8 cellular contexts compared by ENCODE assay signal in genomic region chrX:47093248-47093647, GRCh38. TPM values are rescaled to one million over a fixed set of nuclear protein-coding genes. Genes with fewer than 3 reads are reported as not detected.
DNase-seq lines count a peak whose midpoint lies in the region; ATAC-seq, FAIRE-seq and TF ChIP-seq lines count a peak whose summit lies in the region.

No MANE protein-coding gene starts in this region.

- H3K4me3 Mint-ChIP-seq in endodermal cell (no peak overlapping the region), immature natural killer cell (no peak overlapping the region)

- H3K4me1 ChIP-seq in A549 (no peaks in the 10 kb centered on the region), endodermal cell (ENCODE audit: control insufficient read depth, insufficient read depth, low read length) (no peaks in the 10 kb centered on the region)

- peak; percentile 35 to 38 for DNase-seq in A549 (ENCODE audit: low read depth in 1 of 2, low spot score in 1 of 2)
- DNase-seq in GM03348 (ENCODE audit: low spot score): peak; percentile 9
- DNase-seq in NCI-H69 (lab: John Stamatoyannopoulos, UW): peak; percentile 56
- DNase-seq in endodermal cell: no peak
- DNase-seq in retinal pigment epithelial cell (ENCODE audit: low read depth): peak; percentile 8
- no peak for DNase-seq in immature natural killer cell
- no peak for DNase-seq in activated gamma-delta T cell (lab: John Stamatoyannopoulos, UW)

- POLR2A ChIA-PET in A549 (lab: Yijun Ruan, JAX): no interaction called here

- ATAC-seq in A549: peak in 1 of 2 experiments; percentile 50; a peak in 3 of 6 replicates
- ATAC-seq in GM21447 (IDR thresholded peaks at IDR 0.05; ENCODE audit: unreplicated experiment): no peak

- H3K9me3 ChIP-seq in A549 (no peaks in the 10 kb centered on the region), endodermal cell (ENCODE audit: control insufficient read depth, low read length) (no peaks in the 10 kb centered on the region)

- H3K4me2 ChIP-seq in A549: no peak overlapping the region

- H3K27me3 Mint-ChIP-seq in endodermal cell (ENCODE audit: insufficient read depth): no peaks in the 10 kb centered on the region
- peaks cover 1 to 4% (median 4%) of the 10 kb centered on the region in 3 donors for H3K27me3 Mint-ChIP-seq in immature natural killer cell (ENCODE audit: low read depth in 3 of 3)

- no peaks in the 10 kb centered on the region for H3K36me3 ChIP-seq in endodermal cell (ENCODE audit: control insufficient read depth, insufficient read depth, low read length)

- peak; percentile 70 to 76 for TF ChIP-seq RAD21 in A549 (conservative IDR thresholded peaks at IDR 0.05 in 1 of 2, IDR thresholded peaks at IDR 0.05 in 1 of 2)

- CTCF ChIA-PET in A549 (lab: Yijun Ruan, JAX): interaction anchor here (0.6 to 2.4 kb wide), 29 partner anchors 9 to 638 kb away, joined by 3 to 10 read pairs (median 4); partner anchors contain the start of genes NDUFB11 and RBM10

- WGBS in A549 (ENCODE audit: missing lambda C conversion rate): 7% methylated on average over 1 of the region's 1 CpG
- WGBS in endodermal cell (ENCODE audit: insufficient coverage in 1 of 2, insufficient read length in 1 of 2), 2 experiments: no CpG with 5 or more reads among the region's 1 CpG

- H3K36me3 Mint-ChIP-seq in endodermal cell (ENCODE audit: low read depth): peaks cover 4% of the 10 kb centered on the region
- no peaks in the 10 kb centered on the region for H3K36me3 Mint-ChIP-seq in immature natural killer cell

- H3K27ac Mint-ChIP-seq in endodermal cell: no peak overlapping the region
- peak overlapping the region in 1 of 6 donors; percentile 6 for H3K27ac Mint-ChIP-seq in immature natural killer cell

- H3K4me1 Mint-ChIP-seq in endodermal cell: peaks cover 18% of the 10 kb centered on the region
- H3K4me1 Mint-ChIP-seq in immature natural killer cell: peaks cover 0 to 1% of the 10 kb centered on the region in 2 donors

- TF ChIP-seq CTCF in A549 (IDR thresholded peaks at IDR 0.05): peak; percentile 66
- TF ChIP-seq CTCF in endodermal cell (conservative IDR thresholded peaks at IDR 0.05): peak; percentile 77
- peak; percentile 53 for TF ChIP-seq CTCF in retinal pigment epithelial cell (conservative IDR thresholded peaks at IDR 0.05; ENCODE audit: low read depth, low read length)

- no peak overlapping the region for H3K27ac ChIP-seq in A549
- H3K27ac ChIP-seq in endodermal cell (ENCODE audit: low read depth, low read length): no peak overlapping the region

- no peak for TF ChIP-seq EP300 in A549 (IDR thresholded peaks at IDR 0.05)

- H3K4me3 ChIP-seq in A549 (no peak overlapping the region), endodermal cell (ENCODE audit: low read length) (no peak overlapping the region), retinal pigment epithelial cell (ENCODE audit: low read length) (no peak overlapping the region)

- peak; percentile 82 for FAIRE-seq in A549 (lab: Jason Lieb, UNC)

- H3K9me3 Mint-ChIP-seq in endodermal cell (peaks cover 39% of the 10 kb centered on the region), immature natural killer cell (no peaks in the 10 kb centered on the region)

- no peak overlapping the region for H3K9ac ChIP-seq in endodermal cell (ENCODE audit: extremely low read depth, low read length, poor library complexity, severe bottlenecking)

- TF ChIP-seq POLR2A in A549 (IDR thresholded peaks at IDR 0.05; ENCODE audit: low read length): no peak

- H3K27me3 ChIP-seq in endodermal cell (ENCODE audit: control insufficient read depth, insufficient read depth, low read length, poor library complexity, severe bottlenecking): no peaks in the 10 kb centered on the region

TF ChIP-seq in A549, 52 proteins besides CTCF, POLR2A, EP300 and RAD21:
- peak; percentile 51; the same call in 2 of the 3 replicates for TF ChIP-seq SMC3 (IDR thresholded peaks at IDR 0.05)
- no peak for TF ChIP-seq HOXB13 (CRISPR knock-in tag; IDR thresholded peaks at IDR 0.05; ENCODE audit: low read depth)

RNA-seq across cellular contexts. Expression of gene RGN, which starts 15.0 kb away (rescaled TPM):
- polyA plus RNA-seq in A549 (2011; rRNA removed) (0.14 TPM in 1 of 2 replicates, not detected in the other), A549 (2017; fragmentation: RNase III; extraction: RNeasy Plus Mini Kit Qiagen cat#74134 plus additional on column Dnase treatment) (0.28 TPM in 1 of 3 replicates, not detected in the others), immature natural killer cell (not detected)
- polyA plus RNA-seq in A549 (2012; cell fraction: cytosol; rRNA removed): not detected in 2 replicates
- polyA plus RNA-seq in A549 (2012; cell fraction: nucleus; rRNA removed): 0.06 and 0.15 TPM in 2 replicates
- polyA minus RNA-seq in A549 (2011; rRNA and poly(A)+ RNA removed): not detected in 2 replicates
- total RNA-seq in endodermal cell: 1 to 10 TPM; 3.9 to 5.6 TPM
- polyA plus RNA-seq in endodermal cell (2013, experiment 1 of 2): 1.4 TPM
- 1.7 TPM for polyA plus RNA-seq in endodermal cell (2013, experiment 2 of 2)

RNA-seq across cellular contexts. Expression of gene NDUFB11, which starts 51.3 kb away (rescaled TPM):
- 84.5 and 101 TPM in 2 replicates for polyA plus RNA-seq in A549 (2011; rRNA removed)
- polyA plus RNA-seq in A549 (2012; cell fraction: cytosol; rRNA removed): 174 and 203 TPM in 2 replicates
- 101 and 116 TPM in 2 replicates for polyA plus RNA-seq in A549 (2012; cell fraction: nucleus; rRNA removed)
- 139 to 147 TPM (median 145 TPM) in 3 replicates for polyA plus RNA-seq in A549 (2017; fragmentation: RNase III; extraction: RNeasy Plus Mini Kit Qiagen cat#74134 plus additional on column Dnase treatment)
- 77.5 and 105 TPM in 2 replicates for polyA minus RNA-seq in A549 (2011; rRNA and poly(A)+ RNA removed)
- total RNA-seq in endodermal cell: 100 to 1,000 TPM in 1 of 2 donors, 10 to 100 TPM in 1; 86.1 to 108 TPM
- 112 TPM for polyA plus RNA-seq in endodermal cell (2013, experiment 1 of 2)
- polyA plus RNA-seq in endodermal cell (2013, experiment 2 of 2): 102 TPM
- 100 to 1,000 TPM; 124 to 208 (median 151) TPM for polyA plus RNA-seq in immature natural killer cell

RNA-seq across cellular contexts. Expression of gene RBM10, which starts 51.8 kb away (rescaled TPM):
- polyA plus RNA-seq in A549 (2011; rRNA removed): 16.4 and 21.1 TPM in 2 replicates
- polyA plus RNA-seq in A549 (2012; cell fraction: cytosol; rRNA removed): 44.2 and 54.6 TPM in 2 replicates
- polyA plus RNA-seq in A549 (2012; cell fraction: nucleus; rRNA removed): 78.7 and 100 TPM in 2 replicates
- 29.8 to 35.2 TPM (median 33.0 TPM) in 3 replicates for polyA plus RNA-seq in A549 (2017; fragmentation: RNase III; extraction: RNeasy Plus Mini Kit Qiagen cat#74134 plus additional on column Dnase treatment)
- polyA minus RNA-seq in A549 (2011; rRNA and poly(A)+ RNA removed): 24.2 and 34.9 TPM in 2 replicates
- total RNA-seq in endodermal cell: 10 to 100 TPM; 48.3 to 50.6 TPM
- polyA plus RNA-seq in endodermal cell (2013, experiment 1 of 2): 64.6 TPM
- polyA plus RNA-seq in endodermal cell (2013, experiment 2 of 2): 58.3 TPM
- 10 to 100 TPM; 15.1 to 34.1 (median 18.0) TPM for polyA plus RNA-seq in immature natural killer cell

Comparison
In these comparisons a context has a peak if more than half of its experiments do, and no peak if none do; other contexts are left out.
1. DNase-seq: peak in A549 (2 of 2), GM03348 (single experiment), NCI-H69 (single experiment) and retinal pigment epithelial cell (single experiment); none in endodermal cell (single experiment), immature natural killer cell (0 of 3) and activated gamma-delta T cell (single experiment).
2. Peak in every context shown above with its lines, with median percentiles within 50 percentile points of each other: CTCF ChIP-seq.